Comparison of ENCODE assay signal across 25 cellular contexts in genomic region chr4:106987314-106987713, GRCh38. TPM values are rescaled to one million over a fixed set of nuclear protein-coding genes. Genes with fewer than 3 reads are reported as not detected.
"Had no signal": no experiment of that assay in that cellular context is flagged by ENCODE, and none has a peak within 500 bp of the region (broad histone marks: within the 10 kb centered on the region; RNA-seq: fewer than 3 reads in every experiment).

No MANE protein-coding gene starts in this region.

- H3K4me3 ChIP-seq: coronary artery, esophagus muscularis mucosa, gastroesophageal sphincter, heart left ventricle, lower lobe of right lung, pancreas, sigmoid colon, spleen, thoracic aorta, tibial nerve, upper lobe of right lung, uterus had no signal

- H3K9me3 ChIP-seq: esophagus muscularis mucosa, gastroesophageal sphincter, heart left ventricle, lower lobe of right lung, pancreas, sigmoid colon, spleen, thoracic aorta, tibial nerve, upper lobe of right lung, uterus had no signal

- H3K4me3 Mint-ChIP-seq: natural killer cell; stimulated activated naive B cell treated with anti-CD40 and anti-IgM and Interleukin-4, amounts not matched to agents 10 μg/mL and 1 μg/mL and 100 μg/mL, for 72 hours; stimulated activated naive CD8-positive, alpha-beta T cell treated with anti-CD3 and anti-CD28 coated beads, Interleukin-15, Interleukin-2, amounts not matched to agents 100 ng/mL and 50 ng/mL, for 24 hours had no signal

- H3K27me3 ChIP-seq: esophagus muscularis mucosa, foreskin keratinocyte, gastroesophageal sphincter, heart left ventricle, pancreas, sigmoid colon, spleen, tibial nerve, upper lobe of right lung, uterus had no signal

- DNase-seq: dermis blood vessel endothelial cell; effector memory CD4-positive, alpha-beta T cell; foreskin keratinocyte; hippocampal formation; kidney glomerular epithelial cell; left colon; left ventricle myocardium superior; lower lobe of right lung; natural killer cell; occipital lobe; pancreas; sigmoid colon; spleen; stimulated activated CD4-positive, alpha-beta T cell treated with anti-CD3 and anti-CD28 coated beads, Interleukin-2, amount 100 ng/mL, for 48 hours; stimulated activated naive B cell treated with anti-CD40 and anti-IgM and Interleukin-4, amounts not matched to agents 10 μg/mL and 1 μg/mL and 100 μg/mL, for 72 hours; upper lobe of right lung; uterus had no signal

- H3K4me1 Mint-ChIP-seq: natural killer cell; stimulated activated naive B cell treated with anti-CD40 and anti-IgM and Interleukin-4, amounts not matched to agents 10 μg/mL and 1 μg/mL and 100 μg/mL, for 72 hours had no signal

- H3K27me3 Mint-ChIP-seq: stimulated activated naive B cell treated with anti-CD40 and anti-IgM and Interleukin-4, amounts not matched to agents 10 μg/mL and 1 μg/mL and 100 μg/mL, for 72 hours; stimulated activated naive CD8-positive, alpha-beta T cell treated with anti-CD3 and anti-CD28 coated beads, Interleukin-15, Interleukin-2, amounts not matched to agents 100 ng/mL and 50 ng/mL, for 24 hours had no signal

- H3K27ac ChIP-seq: coronary artery, esophagus muscularis mucosa, foreskin keratinocyte, gastroesophageal sphincter, heart left ventricle, lower lobe of right lung, pancreas, sigmoid colon, spleen, thoracic aorta, tibial nerve, upper lobe of right lung, uterus had no signal

- H3K4me1 ChIP-seq: esophagus muscularis mucosa, foreskin keratinocyte, gastroesophageal sphincter, heart left ventricle, lower lobe of right lung, pancreas, sigmoid colon, spleen, tibial nerve, upper lobe of right lung, uterus had no signal

- H3K36me3 ChIP-seq: esophagus muscularis mucosa, gastroesophageal sphincter, heart left ventricle, lower lobe of right lung, pancreas, sigmoid colon, spleen, thoracic aorta, tibial nerve, upper lobe of right lung, uterus had no signal

- H3K27ac Mint-ChIP-seq: natural killer cell; stimulated activated naive B cell treated with anti-CD40 and anti-IgM and Interleukin-4, amounts not matched to agents 10 μg/mL and 1 μg/mL and 100 μg/mL, for 72 hours; stimulated activated naive CD8-positive, alpha-beta T cell treated with anti-CD3 and anti-CD28 coated beads, Interleukin-15, Interleukin-2, amounts not matched to agents 100 ng/mL and 50 ng/mL, for 24 hours had no signal

- H3K36me3 Mint-ChIP-seq: natural killer cell; stimulated activated naive B cell treated with anti-CD40 and anti-IgM and Interleukin-4, amounts not matched to agents 10 μg/mL and 1 μg/mL and 100 μg/mL, for 72 hours had no signal

RNA-seq across cellular contexts. Expression of gene DKK2, which starts 48.8 kb away (rescaled TPM):
- total RNA-seq: dermis blood vessel endothelial cell, mononuclear cell had no signal
